ENCODE assay signal across 12 cellular contexts in the genomic region with DNA sequence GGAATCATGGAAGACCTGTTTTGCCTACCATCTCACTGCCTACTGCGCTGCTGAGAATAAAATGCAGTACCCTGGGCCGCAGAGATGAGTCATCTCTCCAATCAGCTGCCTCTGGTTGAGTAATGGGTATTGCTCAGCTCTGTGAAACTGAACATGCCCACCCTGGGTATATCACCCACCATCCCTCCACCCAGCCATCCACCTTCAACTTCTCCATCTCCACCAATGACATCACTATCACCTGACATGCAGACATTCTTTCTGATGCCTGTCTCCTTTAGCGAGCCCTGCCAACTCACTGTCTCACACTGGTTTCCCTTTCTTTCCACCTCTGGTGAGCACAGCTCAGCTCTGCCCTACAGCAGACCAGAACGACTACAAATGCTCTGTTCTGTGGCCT. TPM values are rescaled to one million over a fixed set of nuclear protein-coding genes. Genes with fewer than 3 reads are reported as not detected.
DNase-seq lines count a peak whose midpoint lies in the region; ATAC-seq and TF ChIP-seq lines count a peak whose summit lies in the region.
"Had no signal": no experiment of that assay in that cellular context is flagged by ENCODE, and none has a peak within 500 bp of the region (broad histone marks: within the 10 kb centered on the region; RNA-seq: fewer than 3 reads in every experiment).

No MANE protein-coding gene starts in this region.

- H3K36me3 Mint-ChIP-seq in activated naive CD8-positive, alpha-beta T cell treated with anti-CD3 and anti-CD28 coated beads, Interleukin-2, amount 50 U/mL, for 24 hours (ENCODE audit: low read depth), result peaks cover 19% of the 10 kb centered on the region
- H3K36me3 Mint-ChIP-seq in activated naive CD8-positive, alpha-beta T cell treated with anti-CD3 and anti-CD28 coated beads for 36 hours, result peaks cover 9% of the 10 kb centered on the region

- H3K4me3 Mint-ChIP-seq in activated naive CD8-positive, alpha-beta T cell treated with anti-CD3 and anti-CD28 coated beads, Interleukin-2, amount 50 U/mL, for 24 hours, result no peak overlapping the region
- H3K4me3 Mint-ChIP-seq in activated naive CD8-positive, alpha-beta T cell treated with anti-CD3 and anti-CD28 coated beads for 36 hours, result no peak overlapping the region
- no peak overlapping the region for H3K4me3 Mint-ChIP-seq in stimulated activated naive CD8-positive, alpha-beta T cell treated with anti-CD3 and anti-CD28 coated beads, Interleukin-15, amount 100 ng/mL, for 72 hours
- H3K4me3 Mint-ChIP-seq: B cell had no signal

- no peak for TF ChIP-seq CTCF in fibroblast of lung (conservative IDR thresholded peaks at IDR 0.05 in 1 of 2, IDR thresholded peaks at IDR 0.05 in 1 of 2; ENCODE audit: low read depth in 1 of 2, low read length in 2 of 2)
- no peak for TF ChIP-seq CTCF in ascending aorta (IDR thresholded peaks at IDR 0.05)

- H3K4me1 ChIP-seq in fibroblast of lung (ENCODE audit: control insufficient read depth, extremely low read depth, insufficient read depth, low read length) (no peaks in the 10 kb centered on the region), ascending aorta (no peaks in the 10 kb centered on the region)

- no peaks in the 10 kb centered on the region for H3K79me2 ChIP-seq in fibroblast of lung (ENCODE audit: control insufficient read depth, insufficient read depth, low read length)

- H3K27me3 Mint-ChIP-seq in activated naive CD8-positive, alpha-beta T cell treated with anti-CD3 and anti-CD28 coated beads, Interleukin-2, amount 50 U/mL, for 24 hours, result no peaks in the 10 kb centered on the region
- H3K27me3 Mint-ChIP-seq in activated naive CD8-positive, alpha-beta T cell treated with anti-CD3 and anti-CD28 coated beads for 36 hours, result no peaks in the 10 kb centered on the region
- no peaks in the 10 kb centered on the region for H3K27me3 Mint-ChIP-seq in stimulated activated naive CD8-positive, alpha-beta T cell treated with anti-CD3 and anti-CD28 coated beads, Interleukin-15, amount 100 ng/mL, for 72 hours
- H3K27me3 Mint-ChIP-seq: B cell had no signal

- H4K20me1 ChIP-seq in fibroblast of lung (ENCODE audit: control insufficient read depth, extremely low read depth, insufficient read depth, low read length), result no peaks in the 10 kb centered on the region

- peaks cover 4% of the 10 kb centered on the region for H3K4me1 Mint-ChIP-seq in activated naive CD8-positive, alpha-beta T cell treated with anti-CD3 and anti-CD28 coated beads, Interleukin-2, amount 50 U/mL, for 24 hours
- no peaks in the 10 kb centered on the region for H3K4me1 Mint-ChIP-seq in activated naive CD8-positive, alpha-beta T cell treated with anti-CD3 and anti-CD28 coated beads for 36 hours
- H3K4me1 Mint-ChIP-seq in stimulated activated naive CD8-positive, alpha-beta T cell treated with anti-CD3 and anti-CD28 coated beads, Interleukin-15, amount 100 ng/mL, for 72 hours, result no peaks in the 10 kb centered on the region
- H3K4me1 Mint-ChIP-seq: B cell had no signal

- no peak for DNase-seq in activated naive CD8-positive, alpha-beta T cell treated with anti-CD3 and anti-CD28 coated beads, Interleukin-2, amount 50 U/mL, for 24 hours
- DNase-seq in activated naive CD8-positive, alpha-beta T cell treated with anti-CD3 and anti-CD28 coated beads for 36 hours, result no peak
- DNase-seq in RKO (ENCODE audit: low spot score) (peak; percentile 14), fibroblast of lung (ENCODE audit: low read depth in 2 of 2) (peak; percentile 40 to 83), NCI-H2081 (lab: John Stamatoyannopoulos, UW) (no peak), ascending aorta (ENCODE audit: low spot score in 2 of 2) (no peak), NCI-H1417 treated with DMSO at 0.1 percent for 48 hours (lab: John Stamatoyannopoulos, UW) (no peak)
- no peak for DNase-seq in stimulated activated naive CD8-positive, alpha-beta T cell treated with anti-CD3 and anti-CD28 coated beads, Interleukin-15, amount 100 ng/mL, for 72 hours
- DNase-seq: NCI-H2171 treated with DMSO at 0.1 percent for 48 hours had no signal

- intact Hi-C loops in ascending aorta (cut with DNase I), result no loop called here

- H3K9ac ChIP-seq in fibroblast of lung (ENCODE audit: insufficient read depth, low read length), result no peak overlapping the region

- H3K27me3 ChIP-seq in fibroblast of lung (ENCODE audit: control insufficient read depth, insufficient read depth, low read length) (no peaks in the 10 kb centered on the region), ascending aorta (no peaks in the 10 kb centered on the region)
- H3K27me3 ChIP-seq: cardiac muscle cell had no signal

- no peak overlapping the region for H3K4me2 ChIP-seq in fibroblast of lung (ENCODE audit: extremely low read depth, insufficient read depth, low read length)

- no peak overlapping the region for H2AFZ ChIP-seq in fibroblast of lung (ENCODE audit: low read length)

- no peak overlapping the region for H3K27ac Mint-ChIP-seq in activated naive CD8-positive, alpha-beta T cell treated with anti-CD3 and anti-CD28 coated beads, Interleukin-2, amount 50 U/mL, for 24 hours
- H3K27ac Mint-ChIP-seq in activated naive CD8-positive, alpha-beta T cell treated with anti-CD3 and anti-CD28 coated beads for 36 hours, result no peak overlapping the region
- H3K27ac Mint-ChIP-seq in stimulated activated naive CD8-positive, alpha-beta T cell treated with anti-CD3 and anti-CD28 coated beads, Interleukin-15, amount 100 ng/mL, for 72 hours, result no peak overlapping the region
- H3K27ac Mint-ChIP-seq: B cell had no signal

- no peak overlapping the region for H3K4me3 ChIP-seq in fibroblast of lung (replicated peaks in 1 of 4; ENCODE audit: control extremely low read depth in 1 of 4, insufficient read depth in 1 of 4, low read depth in 3 of 4, low read length in 4 of 4)
- no peak overlapping the region for H3K4me3 ChIP-seq in ascending aorta
- H3K4me3 ChIP-seq: cardiac muscle cell, SK-N-MC had no signal

- peak; percentile 31 for ATAC-seq in activated naive CD8-positive, alpha-beta T cell treated with anti-CD3 and anti-CD28 coated beads, Interleukin-2, amount 50 U/mL, for 24 hours
- peak; percentile 39 for ATAC-seq in stimulated activated naive CD8-positive, alpha-beta T cell treated with anti-CD3 and anti-CD28 coated beads, Interleukin-15, amount 100 ng/mL, for 72 hours

- H3K27ac ChIP-seq in fibroblast of lung (ENCODE audit: insufficient read depth, low read length) (peak overlapping the region; percentile 6), ascending aorta (no peak overlapping the region)
- H3K27ac ChIP-seq: cardiac muscle cell, SK-N-MC had no signal

- H3K36me3 ChIP-seq in fibroblast of lung (ENCODE audit: control insufficient read depth, insufficient read depth, low read length) (peaks cover 6% of the 10 kb centered on the region), ascending aorta (no peaks in the 10 kb centered on the region)
- H3K36me3 ChIP-seq: cardiac muscle cell had no signal

- H3K9me3 ChIP-seq in fibroblast of lung (ENCODE audit: control insufficient read depth, insufficient read depth, low read depth, low read length), result no peaks in the 10 kb centered on the region
- no peaks in the 10 kb centered on the region for H3K9me3 ChIP-seq in ascending aorta

- H3K9me3 Mint-ChIP-seq in activated naive CD8-positive, alpha-beta T cell treated with anti-CD3 and anti-CD28 coated beads, Interleukin-2, amount 50 U/mL, for 24 hours, result no peaks in the 10 kb centered on the region
- H3K9me3 Mint-ChIP-seq in activated naive CD8-positive, alpha-beta T cell treated with anti-CD3 and anti-CD28 coated beads for 36 hours, result peaks cover 2% of the 10 kb centered on the region
- peaks cover 0 to 5% of the 10 kb centered on the region in 2 donors for H3K9me3 Mint-ChIP-seq in stimulated activated naive CD8-positive, alpha-beta T cell treated with anti-CD3 and anti-CD28 coated beads, Interleukin-15, amount 100 ng/mL, for 72 hours

RNA-seq across cellular contexts. Expression of a gene that starts 33.6 kb away (rescaled TPM):
- 1 to 10 TPM; 6.3 to 6.9 TPM for total RNA-seq in activated naive CD8-positive, alpha-beta T cell treated with anti-CD3 and anti-CD28 coated beads for 36 hours
- 4.6 and 9.7 TPM in 2 replicates for total RNA-seq in fibroblast of lung
- polyA plus RNA-seq in fibroblast of lung, result 3.6 and 12.9 TPM in 2 replicates
- polyA plus RNA-seq in fibroblast of lung (2012), result 2.3 and 6.9 TPM in 2 replicates
- 4.2 and 27.6 TPM in 2 replicates for polyA minus RNA-seq in fibroblast of lung (ENCODE audit: low replicate concordance)
- not detected for total RNA-seq in ascending aorta

Comparison
In these comparisons a context has a peak if more than half of its experiments do, and no peak if none do; other contexts are left out.
1. DNase-seq: peak in RKO (single experiment) and fibroblast of lung (2 of 2); none in activated naive CD8-positive, alpha-beta T cell treated with anti-CD3 and anti-CD28 coated beads, Interleukin-2, amount 50 U/mL, for 24 hours (single experiment), activated naive CD8-positive, alpha-beta T cell treated with anti-CD3 and anti-CD28 coated beads for 36 hours (single experiment), stimulated activated naive CD8-positive, alpha-beta T cell treated with anti-CD3 and anti-CD28 coated beads, Interleukin-15, amount 100 ng/mL, for 72 hours (0 of 2), NCI-H2081 (0 of 2), ascending aorta (0 of 2) and NCI-H1417 treated with DMSO at 0.1 percent for 48 hours (single experiment).